Comparison of ENCODE assay signal across 22 cellular contexts in the genomic region with DNA sequence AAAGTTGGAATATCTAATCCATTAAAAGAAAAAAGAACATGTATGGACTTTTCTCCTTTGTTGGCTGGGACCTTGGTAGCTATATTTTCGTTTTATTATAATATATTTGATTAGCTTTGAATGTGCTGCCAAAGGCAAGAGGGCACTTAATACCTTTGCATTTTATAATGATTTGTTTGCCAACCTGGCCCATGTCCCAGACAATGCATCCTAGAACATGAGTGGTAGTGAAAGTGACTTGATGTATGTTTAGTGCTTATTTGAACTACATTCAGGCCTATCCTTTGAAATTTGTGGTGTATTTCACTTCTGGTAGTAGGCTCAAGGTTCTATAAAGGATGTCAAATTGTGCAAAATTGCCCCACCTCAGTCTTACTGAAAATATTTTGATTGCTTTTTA. TPM values are rescaled to one million over a fixed set of nuclear protein-coding genes. Genes with fewer than 3 reads are reported as not detected.
A peak's percentile ranks its signal among the peaks of the same experiment; 100 is the strongest.
DNase-seq lines count a peak whose midpoint lies in the region; ATAC-seq, FAIRE-seq and TF ChIP-seq lines count a peak whose summit lies in the region.
"Had no signal": no experiment of that assay in that cellular context is flagged by ENCODE, and none has a peak within 500 bp of the region (broad histone marks: within the 10 kb centered on the region; RNA-seq: fewer than 3 reads in every experiment).

No MANE protein-coding gene starts in this region.

- H3K36me3 ChIP-seq in iPS-18a (ENCODE audit: control insufficient read depth, low read depth, low read length) (no peaks in the 10 kb centered on the region), heart left ventricle (no peaks in the 10 kb centered on the region)
- H3K36me3 ChIP-seq: prostate gland, upper lobe of left lung had no signal

- no peak overlapping the region for H3K9ac ChIP-seq in iPS-18a (ENCODE audit: low read length)

- POLR2A ChIA-PET in activated CD4-positive, alpha-beta memory T cell treated with anti-CD3 and anti-CD28 coated beads for 36 hours (lab: Charles Lee) = no interaction called here
- POLR2A ChIA-PET in MCF 10A (lab: Yijun Ruan, JAX) = interaction anchor here (0.9 to 1.4 kb wide), 4 partner anchors 8 to 82 kb away, joined by 3 to 4 read pairs (median 3); no protein-coding TSS in a partner anchor

- TF ChIP-seq POLR2A in heart left ventricle (IDR thresholded peaks at IDR 0.05) = no peak

- CTCF ChIA-PET in activated CD4-positive, alpha-beta memory T cell treated with anti-CD3 and anti-CD28 coated beads for 36 hours (lab: Charles Lee) = no interaction called here
- CTCF ChIA-PET in MCF 10A (lab: Yijun Ruan, JAX) = interaction anchor here (0.7 to 1.2 kb wide), 5 partner anchors 22 to 201 kb away, joined by 3 to 5 read pairs (median 3); no protein-coding TSS in a partner anchor

- H3K27me3 ChIP-seq in iPS-18a (ENCODE audit: control insufficient read depth, insufficient read depth, low read length) = no peaks in the 10 kb centered on the region
- no peaks in the 10 kb centered on the region for H3K27me3 ChIP-seq in heart left ventricle
- H3K27me3 ChIP-seq: upper lobe of left lung had no signal

- FAIRE-seq in RCC 7860 (lab: Jason Lieb, UNC) = no peak
- FAIRE-seq: GM12878 had no signal

- ATAC-seq in heart left ventricle = no peak
- ATAC-seq: activated naive CD8-positive, alpha-beta T cell treated with anti-CD3 and anti-CD28 coated beads, Interleukin-2, amount 50 U/mL, for 24 hours; activated T-cell treated with anti-CD3 and anti-CD28 coated beads, Interleukin-2, amount 50 U/mL, for 4 hours; GM12878; SK-N-SH treated with all-trans-retinoic acid at 6 μM for 48 hours had no signal

- intact Hi-C loops in heart left ventricle (cut with DNase I) (no loop called here), MCF 10A (cut with micrococcal nuclease) (no loop called here)
- intact Hi-C loops in activated CD4-positive, alpha-beta memory T cell treated with anti-CD3 and anti-CD28 coated beads for 36 hours (cut with micrococcal nuclease) = no loop called here

- TF ChIP-seq CTCF in heart left ventricle (IDR thresholded peaks at IDR 0.05) = no peak
- TF ChIP-seq CTCF in MCF 10A (IDR thresholded peaks at IDR 0.05; ENCODE audit: unreplicated experiment) = no peak

- H3K27ac ChIP-seq in iPS-18a (ENCODE audit: low read length) (peak overlapping the region; percentile 89), heart left ventricle (no peak overlapping the region)
- H3K27ac ChIP-seq: prostate gland, upper lobe of left lung had no signal

- H3K9me3 Mint-ChIP-seq in activated CD4-positive, alpha-beta memory T cell treated with anti-CD3 and anti-CD28 coated beads for 36 hours = no peaks in the 10 kb centered on the region
- no peaks in the 10 kb centered on the region for H3K9me3 Mint-ChIP-seq in MCF 10A (ENCODE audit: unreplicated experiment)
- H3K9me3 Mint-ChIP-seq: activated naive CD8-positive, alpha-beta T cell treated with anti-CD3 and anti-CD28 coated beads, Interleukin-2, amount 50 U/mL, for 24 hours; activated T-cell treated with anti-CD3 and anti-CD28 coated beads, Interleukin-2, amount 50 U/mL, for 4 hours had no signal

- peak; percentile 94 for DNase-seq in DMS53 (lab: John Stamatoyannopoulos, UW)
- DNase-seq in NCI-H128 (lab: John Stamatoyannopoulos, UW; ENCODE audit: unreplicated experiment) = peak; percentile 10
- peak; percentile 70 for DNase-seq in NCI-H345 treated with DMSO at 0.1 percent for 48 hours (lab: John Stamatoyannopoulos, UW; ENCODE audit: unreplicated experiment)
- no peak for DNase-seq in heart left ventricle
- DNase-seq in activated CD4-positive, alpha-beta memory T cell treated with anti-CD3 and anti-CD28 coated beads for 36 hours = no peak
- no peak for DNase-seq in MCF 10A (ENCODE audit: unreplicated experiment)
- no peak for DNase-seq in RCC 7860 (ENCODE audit: low spot score)
- DNase-seq: activated CD4-positive, alpha-beta T cell treated with anti-CD3 and anti-CD28 coated beads, Interleukin-2, amount 50 U/mL, for 48 hours; activated naive CD8-positive, alpha-beta T cell treated with anti-CD3 and anti-CD28 coated beads, Interleukin-2, amount 50 U/mL, for 24 hours; activated T-cell treated with anti-CD3 and anti-CD28 coated beads, Interleukin-2, amount 50 U/mL, for 4 hours; CD4-positive, alpha-beta memory T cell; effector CD8-positive, alpha-beta T cell; hypothalamus; OCI-M1; stimulated activated naive CD4-positive, alpha-beta T cell; upper lobe of left lung had no signal

- no peaks in the 10 kb centered on the region for H3K36me3 Mint-ChIP-seq in activated CD4-positive, alpha-beta memory T cell treated with anti-CD3 and anti-CD28 coated beads for 36 hours
- no peaks in the 10 kb centered on the region for H3K36me3 Mint-ChIP-seq in MCF 10A (ENCODE audit: insufficient read depth, unreplicated experiment)
- H3K36me3 Mint-ChIP-seq: CD4-positive, alpha-beta memory T cell; IgD-negative memory B cell had no signal

- 48 to 66% (median 62%) methylated on average over 1 of the region's 1 CpG for WGBS in heart left ventricle, 4 donors

- no TSS peak for BruUV-seq in MCF 10A (replicated peaks; lab: Mats Ljungman, UMichigan)

- peaks cover 17% of the 10 kb centered on the region for H3K27me3 Mint-ChIP-seq in activated CD4-positive, alpha-beta memory T cell treated with anti-CD3 and anti-CD28 coated beads for 36 hours
- H3K27me3 Mint-ChIP-seq in MCF 10A (ENCODE audit: insufficient read depth, unreplicated experiment) = no peaks in the 10 kb centered on the region

- H3K4me1 ChIP-seq in iPS-18a (ENCODE audit: control insufficient read depth, low read depth, low read length) (peaks cover 83% of the 10 kb centered on the region), heart left ventricle (peaks cover 0 to 20% (median 0%) of the 10 kb centered on the region in 12 donors)
- H3K4me1 ChIP-seq: prostate gland had no signal

- no peak overlapping the region for H3K4me3 Mint-ChIP-seq in activated CD4-positive, alpha-beta memory T cell treated with anti-CD3 and anti-CD28 coated beads for 36 hours
- no peak overlapping the region for H3K4me3 Mint-ChIP-seq in MCF 10A (ENCODE audit: unreplicated experiment)
- H3K4me3 Mint-ChIP-seq: activated naive CD8-positive, alpha-beta T cell treated with anti-CD3 and anti-CD28 coated beads, Interleukin-2, amount 50 U/mL, for 24 hours; activated T-cell treated with anti-CD3 and anti-CD28 coated beads, Interleukin-2, amount 50 U/mL, for 4 hours; CD4-positive, alpha-beta memory T cell; IgD-negative memory B cell had no signal

- H3K27ac Mint-ChIP-seq in activated CD4-positive, alpha-beta memory T cell treated with anti-CD3 and anti-CD28 coated beads for 36 hours = no peak overlapping the region
- H3K27ac Mint-ChIP-seq in MCF 10A (ENCODE audit: low read depth, unreplicated experiment) = no peak overlapping the region
- H3K27ac Mint-ChIP-seq: activated naive CD8-positive, alpha-beta T cell treated with anti-CD3 and anti-CD28 coated beads, Interleukin-2, amount 50 U/mL, for 24 hours; CD4-positive, alpha-beta memory T cell; IgD-negative memory B cell had no signal

- H3K4me3 ChIP-seq in iPS-18a (ENCODE audit: low read length) (peak overlapping the region; percentile 41), heart left ventricle (no peak overlapping the region)
- H3K4me3 ChIP-seq: GM12878, prostate gland, upper lobe of left lung had no signal

- no peaks in the 10 kb centered on the region for H3K9me3 ChIP-seq in iPS-18a (ENCODE audit: control insufficient read depth, low read depth, low read length)
- no peaks in the 10 kb centered on the region for H3K9me3 ChIP-seq in heart left ventricle
- H3K9me3 ChIP-seq: prostate gland, upper lobe of left lung had no signal

- no peaks in the 10 kb centered on the region for H3K4me1 Mint-ChIP-seq in activated CD4-positive, alpha-beta memory T cell treated with anti-CD3 and anti-CD28 coated beads for 36 hours (ENCODE audit: low read depth)
- H3K4me1 Mint-ChIP-seq in MCF 10A (ENCODE audit: insufficient read depth, unreplicated experiment) = no peaks in the 10 kb centered on the region
- H3K4me1 Mint-ChIP-seq: CD4-positive, alpha-beta memory T cell; IgD-negative memory B cell had no signal

RNA-seq across cellular contexts. Expression of a gene that starts 25.9 kb away (rescaled TPM):
- total RNA-seq in heart left ventricle = 10 to 100 TPM in 1 of 9 donors, 1 to 10 TPM in 8; 1.3 to 10.0 (median 2.6) TPM
- polyA plus RNA-seq in heart left ventricle = under 1 TPM; 0.89 to 0.91 TPM
- under 1 TPM; 0.27 to 0.33 TPM for total RNA-seq in activated CD4-positive, alpha-beta memory T cell treated with anti-CD3 and anti-CD28 coated beads for 36 hours
- total RNA-seq in MCF 10A (2022) = 2.9 and 3.9 TPM in 2 replicates
- total RNA-seq: myocyte had no signal
- polyA plus RNA-seq: CD4-positive, alpha-beta memory T cell; GM12878 had no signal

Comparison
In these comparisons a context has a peak if more than half of its experiments do, and no peak if none do; other contexts are left out.
1. DNase-seq: peak in DMS53 (single experiment), NCI-H128 (single experiment) and NCI-H345 treated with DMSO at 0.1 percent for 48 hours (single experiment); none in heart left ventricle (0 of 5), activated CD4-positive, alpha-beta memory T cell treated with anti-CD3 and anti-CD28 coated beads for 36 hours (single experiment), MCF 10A (single experiment) and RCC 7860 (single experiment).